ENCODE assay signal across 8 cellular contexts in the genomic region with DNA sequence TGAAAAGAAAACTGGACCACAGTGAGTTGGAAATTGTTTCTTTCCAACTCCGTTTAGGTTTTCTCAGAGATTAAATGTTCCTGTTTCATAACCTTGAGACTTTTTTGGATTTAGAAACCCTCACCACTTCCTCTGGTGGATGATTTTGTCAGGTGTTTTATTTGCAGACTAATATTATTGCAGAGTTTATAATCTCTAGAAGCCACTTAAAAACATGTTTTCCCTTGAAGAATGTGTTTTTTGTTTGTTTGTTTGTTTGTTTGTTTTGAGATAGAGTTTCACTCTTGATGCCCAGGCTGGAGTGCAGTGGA. TPM values are rescaled to one million over a fixed set of nuclear protein-coding genes. Genes with fewer than 3 reads are reported as not detected.
DNase-seq lines count a peak whose midpoint lies in the region; ATAC-seq and TF ChIP-seq lines count a peak whose summit lies in the region.

No MANE protein-coding gene starts in this region.

- peak overlapping the region; percentile 87 for H3K4me3 ChIP-seq in GM23248
- H3K4me3 ChIP-seq in SU-DHL-6 (ENCODE audit: insufficient read depth, low read length, poor library complexity, severe bottlenecking), result peak overlapping the region; percentile 70
- peak overlapping the region; percentile 91 for H3K4me3 ChIP-seq in fibroblast of mammary gland (ENCODE audit: control insufficient read depth, low read depth, low read length)
- H3K4me3 ChIP-seq in skeletal muscle satellite cell (ENCODE audit: low read length), result peak overlapping the region; percentile 96

- no peaks in the 10 kb centered on the region; the same call in 1 of the 2 replicates for H3K36me3 ChIP-seq in GM23248 (ENCODE audit: low read depth)
- no peaks in the 10 kb centered on the region for H3K36me3 ChIP-seq in SU-DHL-6 (ENCODE audit: low read length)
- peaks cover 3% of the 10 kb centered on the region for H3K36me3 ChIP-seq in skeletal muscle satellite cell (ENCODE audit: insufficient read depth, low read length)

- H3K4me2 ChIP-seq in GM23248 (ENCODE audit: unreplicated experiment) (peak overlapping the region; percentile 86), SU-DHL-6 (ENCODE audit: low read depth, low read length, poor library complexity, severe bottlenecking) (peak overlapping the region; percentile 83), skeletal muscle satellite cell (ENCODE audit: low read length) (peak overlapping the region; percentile 78)

- H3K27ac ChIP-seq in GM23248, result peak overlapping the region; percentile 85; the same call in 1 of the 2 replicates
- H3K27ac ChIP-seq in SU-DHL-6 (ENCODE audit: low read depth, low read length), result peak overlapping the region; percentile 53

- H2AFZ ChIP-seq in GM23248, result peak overlapping the region; percentile 91
- H2AFZ ChIP-seq in SU-DHL-6 (ENCODE audit: low read depth, low read length, severe bottlenecking), result peak overlapping the region; percentile 96

- no peak for ATAC-seq in GM21619 (IDR thresholded peaks at IDR 0.05; ENCODE audit: unreplicated experiment)

- DNase-seq in GM23248 (no peak), fibroblast of mammary gland (ENCODE audit: low read depth) (no peak), NCI-H82 (lab: John Stamatoyannopoulos, UW) (no peak), DMS 273 treated with DMSO at 0.1 percent for 48 hours (lab: John Stamatoyannopoulos, UW) (no peak)
- no peak for DNase-seq in activated CD4-positive, CD25-positive, alpha-beta regulatory T cell (lab: John Stamatoyannopoulos, UW)

- H3K9me3 ChIP-seq in GM23248 (ENCODE audit: low read depth) (no peaks in the 10 kb centered on the region), SU-DHL-6 (ENCODE audit: insufficient read depth, low read length) (no peaks in the 10 kb centered on the region), skeletal muscle satellite cell (replicated peaks; ENCODE audit: low read length) (no peaks in the 10 kb centered on the region)

- in situ Hi-C loops in GM23248 (cut with MboI), result no loop called here

- WGBS in GM23248 (ENCODE audit: low coverage in 1 of 2, low lambda C conversion rate in 2 of 2, missing lambda C conversion rate in 2 of 2), 2 experiments, result 0% methylated on average over 1 of the region's 1 CpG

- H3K9me2 ChIP-seq in GM23248 (ENCODE audit: insufficient read depth) (no peaks in the 10 kb centered on the region), SU-DHL-6 (replicated peaks; ENCODE audit: insufficient read depth, low read length) (no peaks in the 10 kb centered on the region)

- peak overlapping the region; percentile 94 for H3K9ac ChIP-seq in GM23248
- peak overlapping the region; percentile 81 for H3K9ac ChIP-seq in SU-DHL-6 (ENCODE audit: low read length)
- peak overlapping the region; percentile 90 for H3K9ac ChIP-seq in skeletal muscle satellite cell (ENCODE audit: low read depth, low read length)

- H3K4me1 ChIP-seq in GM23248 (ENCODE audit: insufficient read depth) (peaks cover 9% of the 10 kb centered on the region; the same call in 1 of the 2 replicates), skeletal muscle satellite cell (ENCODE audit: control insufficient read depth, insufficient read depth, low read length) (peaks cover 8% of the 10 kb centered on the region)

- TF ChIP-seq CTCF in SU-DHL-6 (IDR thresholded peaks at IDR 0.05; ENCODE audit: insufficient read depth, low read length, poor library complexity, severe bottlenecking) (no peak), fibroblast of mammary gland (conservative IDR thresholded peaks at IDR 0.05; ENCODE audit: control insufficient read depth, insufficient read depth, low read depth, low read length) (no peak)

- H3K79me2 ChIP-seq in GM23248 (ENCODE audit: insufficient read depth), result peaks cover 39% of the 10 kb centered on the region
- peaks cover 29% of the 10 kb centered on the region; the same call in 1 of the 2 replicates for H3K79me2 ChIP-seq in SU-DHL-6 (ENCODE audit: insufficient read depth, low read length)

- H3F3A ChIP-seq in GM23248 (ENCODE audit: insufficient read depth) (no peaks in the 10 kb centered on the region), SU-DHL-6 (ENCODE audit: insufficient read depth) (no peaks in the 10 kb centered on the region)

- H3K27me3 ChIP-seq in GM23248 (replicated peaks; ENCODE audit: insufficient read depth) (no peaks in the 10 kb centered on the region), SU-DHL-6 (ENCODE audit: low read length) (no peaks in the 10 kb centered on the region), skeletal muscle satellite cell (ENCODE audit: control insufficient read depth, insufficient read depth, low read length) (no peaks in the 10 kb centered on the region)

- H4K20me1 ChIP-seq in GM23248 (ENCODE audit: insufficient read depth) (no peaks in the 10 kb centered on the region), SU-DHL-6 (ENCODE audit: low read depth, low read length) (no peaks in the 10 kb centered on the region)

RNA-seq across cellular contexts. Expression of gene MICU1, which starts 0.5 kb away (rescaled TPM):
- 37.3 and 37.9 TPM in 2 replicates for total RNA-seq in GM23248 (2014; rRNA removed; shearing (Covaris generic))
- polyA plus RNA-seq in GM23248 (2016; fragmentation: Nextera tagmentation; extraction: Ambion mirVana), result 41.9 and 45.0 TPM in 2 replicates
- 33.4 and 43.6 TPM in 2 replicates for total RNA-seq in skeletal muscle satellite cell (2012; rRNA removed)
